Comparison of ENCODE assay signal across 17 cellular contexts in genomic region chr18:50143295-50143694, GRCh38. TPM values are rescaled to one million over a fixed set of nuclear protein-coding genes. Genes with fewer than 3 reads are reported as not detected.
"Had no signal": no experiment of that assay in that cellular context is flagged by ENCODE, and none has a peak within 500 bp of the region (broad histone marks: within the 10 kb centered on the region; RNA-seq: fewer than 3 reads in every experiment).

No MANE protein-coding gene starts in this region.

- H3K27ac ChIP-seq: gastroesophageal sphincter, psoas muscle, transverse colon had no signal

- H3K36me3 Mint-ChIP-seq: activated naive CD4-positive, alpha-beta T cell treated with anti-CD3 and anti-CD28 coated beads, Interleukin-2, amount 50 U/mL, for 24 hours had no signal

- H3K27ac Mint-ChIP-seq: activated naive CD4-positive, alpha-beta T cell treated with anti-CD3 and anti-CD28 coated beads, Interleukin-2, amount 50 U/mL, for 24 hours; nephron; T-helper 1 cell treated with Interleukin-12 subunit alpha and Interleukin-12 subunit beta and Interleukin-4 antibody, amounts not matched to agents 30 μg/mL and 1 μg/mL, for 36 hours had no signal

- H3K36me3 ChIP-seq: gastroesophageal sphincter, transverse colon had no signal

- H3K27me3 ChIP-seq: transverse colon had no signal

- ATAC-seq: gastroesophageal sphincter, psoas muscle, sciatic nerve had no signal

- H3K9me3 Mint-ChIP-seq: activated naive CD4-positive, alpha-beta T cell treated with anti-CD3 and anti-CD28 coated beads, Interleukin-2, amount 50 U/mL, for 24 hours; T-helper 1 cell treated with Interleukin-12 subunit alpha and Interleukin-12 subunit beta and Interleukin-4 antibody, amounts not matched to agents 30 μg/mL and 1 μg/mL, for 36 hours had no signal

- DNase-seq: activated CD4-positive, alpha-beta T cell treated with anti-CD3 and anti-CD28 coated beads, Interleukin-2, amount 50 U/mL, for 1 hour; activated T-cell treated with anti-CD3 and anti-CD28 coated beads for 4 hours; amniotic stem cell; dermis blood vessel endothelial cell; hippocampal formation; left cardiac atrium; psoas muscle; stimulated activated CD4-positive, alpha-beta T cell treated with anti-CD3 and anti-CD28 coated beads, Interleukin-12 subunit alpha, Interleukin-12 subunit beta, amount 100 ng/mL, for 4 hours; stimulated activated naive CD4-positive, alpha-beta T cell; substantia nigra; transverse colon had no signal

- H3K4me3 Mint-ChIP-seq: activated naive CD4-positive, alpha-beta T cell treated with anti-CD3 and anti-CD28 coated beads, Interleukin-2, amount 50 U/mL, for 24 hours; nephron; T-helper 1 cell treated with Interleukin-12 subunit alpha and Interleukin-12 subunit beta and Interleukin-4 antibody, amounts not matched to agents 30 μg/mL and 1 μg/mL, for 36 hours had no signal

- H3K9me3 ChIP-seq: gastroesophageal sphincter, psoas muscle, transverse colon had no signal

- H3K4me1 Mint-ChIP-seq: activated naive CD4-positive, alpha-beta T cell treated with anti-CD3 and anti-CD28 coated beads, Interleukin-2, amount 50 U/mL, for 24 hours; nephron had no signal

- H3K4me3 ChIP-seq: gastroesophageal sphincter, psoas muscle, transverse colon had no signal

- H3K4me1 ChIP-seq: gastroesophageal sphincter, psoas muscle had no signal

RNA-seq across cellular contexts. Expression of gene MYO5B, which starts 51.7 kb away (rescaled TPM):
- total RNA-seq: activated CD8-positive, alpha-beta memory T cell treated with anti-CD3 and anti-CD28 coated beads for 36 hours had no signal
